In genomic region chr7:35905555-35905954, GRCh38 we compare ENCODE assay signal across 19 cellular contexts.
A peak's percentile ranks its signal among the peaks of the same experiment; 100 is the strongest.
DNase-seq lines count a peak whose midpoint lies in the region; ATAC-seq, FAIRE-seq and TF ChIP-seq lines count a peak whose summit lies in the region.
"Had no signal": no experiment of that assay in that cellular context is flagged by ENCODE, and none has a peak within 500 bp of the region (broad histone marks: within the 10 kb centered on the region; RNA-seq: fewer than 3 reads in every experiment).

No MANE protein-coding gene starts in this region.

- H2AFZ ChIP-seq in GM23248 (no peak overlapping the region), HepG2 (ENCODE audit: low read length) (no peak overlapping the region)

- in situ Hi-C loops in GM23248 (cut with MboI) (loop anchor here (10.0 kb wide), 1 partner anchor 191 kb away; no protein-coding TSS in a partner anchor), HepG2 (cut with HindIII; ENCODE audit: extremely low pct_ligation_motif_present, low pct_unique_long_range_greater_than_20kb) (loop anchor here (5.0 kb wide), 1 partner anchor 193 kb away; no protein-coding TSS in a partner anchor)

- H3K27ac ChIP-seq in GM23248 (no peak overlapping the region), RWPE2 (ENCODE audit: poor library complexity, severe bottlenecking) (peak overlapping the region; percentile 9), mesodermal cell (ENCODE audit: low read depth, low read length, severe bottlenecking) (peak overlapping the region; percentile 29), HepG2 (ENCODE audit: extremely low read length, insufficient read depth, low read length) (no peak overlapping the region)
- H3K27ac ChIP-seq: BLaER1, heart left ventricle, Peyer's patch had no signal

- intact Hi-C loops in HepG2 (cut with micrococcal nuclease; ENCODE audit: unreplicated experiment), result loop anchor here (10.0 kb wide), 2 partner anchors 281 to 481 kb away; no protein-coding TSS in a partner anchor

- peaks cover 37% of the 10 kb centered on the region for H3F3A ChIP-seq in GM23248 (ENCODE audit: insufficient read depth)

- H3K79me2 ChIP-seq in GM23248 (ENCODE audit: insufficient read depth), result peaks cover 9% of the 10 kb centered on the region; the same call in 1 of the 2 replicates
- no peaks in the 10 kb centered on the region for H3K79me2 ChIP-seq in HepG2 (ENCODE audit: insufficient read depth, low read length)

- H3K9ac ChIP-seq in GM23248 (no peak overlapping the region), HepG2 (ENCODE audit: insufficient read depth, low read depth, low read length) (no peak overlapping the region)
- H3K9ac ChIP-seq: BLaER1 had no signal

- no peak for FAIRE-seq in HepG2 (lab: Jason Lieb, UNC)

- H3K9me3 ChIP-seq in GM23248 (ENCODE audit: low read depth), result no peaks in the 10 kb centered on the region
- no peaks in the 10 kb centered on the region for H3K9me3 ChIP-seq in RWPE2 (ENCODE audit: severe bottlenecking)
- H3K9me3 ChIP-seq in mesodermal cell (ENCODE audit: control insufficient read depth, low read length), result no peaks in the 10 kb centered on the region
- H3K9me3 ChIP-seq in HepG2 (ENCODE audit: low read length), result no peaks in the 10 kb centered on the region
- H3K9me3 ChIP-seq: BLaER1, heart left ventricle, Peyer's patch had no signal

- POLR2A ChIA-PET in HepG2 (lab: Yijun Ruan, JAX), result no interaction called here

- no peak for TF ChIP-seq POLR2A in HepG2 (IDR thresholded peaks at IDR 0.05; ENCODE audit: insufficient read depth in 1 of 2, low read depth in 2 of 2, low read length in 2 of 2)

- DNase-seq in GM23248 (peak; percentile 69), RWPE2 (ENCODE audit: low spot score) (no peak), epithelial cell of esophagus (ENCODE audit: low read depth) (peak; percentile 72), HepG2 (ENCODE audit: low spot score) (no peak), NCI-H2029 treated with DMSO at 0.1 percent for 48 hours (lab: John Stamatoyannopoulos, UW) (no peak), NOMO-1 treated with DMSO at 0.1 percent for 48 hours (lab: John Stamatoyannopoulos, UW; ENCODE audit: unreplicated experiment) (no peak)
- DNase-seq: activated CD4-positive, alpha-beta T cell treated with anti-CD3 and anti-CD28 coated beads for 48 hours; activated T-cell treated with anti-CD3 and anti-CD28 coated beads, Interleukin-2, amount 50 U/mL, for 1 hour; effector memory CD4-positive, alpha-beta T cell; heart left ventricle; Karpas-422; NCI-H1694 treated with DMSO at 0.1 percent for 48 hours; NCI-H526 treated with DMSO at 0.1 percent for 48 hours; Peyer's patch; posterior cingulate gyrus; T-helper 17 cell had no signal

- CTCF ChIA-PET in HepG2 (lab: Yijun Ruan, JAX; ENCODE audit: low intra/inter-chr PET ratio, low total read pairs), result interaction anchor here (2.4 kb wide), 1 partner anchor 197 kb away, joined by 34 read pairs; no protein-coding TSS in a partner anchor

- no peak for TF ChIP-seq CTCF in RWPE2 (IDR thresholded peaks at IDR 0.05; ENCODE audit: poor library complexity, severe bottlenecking)
- no peak for TF ChIP-seq CTCF in epithelial cell of esophagus (IDR thresholded peaks at IDR 0.05; ENCODE audit: insufficient read depth, low read depth, low read length, missing control alignments)
- no peak for TF ChIP-seq CTCF in HepG2 (CRISPR knock-in tag; IDR thresholded peaks at IDR 0.05)

- H3K27me3 ChIP-seq in GM23248 (replicated peaks; ENCODE audit: insufficient read depth), result no peaks in the 10 kb centered on the region
- H3K27me3 ChIP-seq in RWPE2 (ENCODE audit: insufficient read depth, poor library complexity, severe bottlenecking), result no peaks in the 10 kb centered on the region
- H3K27me3 ChIP-seq in HepG2 (ENCODE audit: control insufficient read depth in 1 of 2, insufficient read depth in 2 of 2, low read length in 2 of 2), result no peaks in the 10 kb centered on the region
- H3K27me3 ChIP-seq: BLaER1, heart left ventricle, Peyer's patch had no signal

- WGBS in GM23248 (ENCODE audit: low coverage in 1 of 2, low lambda C conversion rate in 2 of 2, missing lambda C conversion rate in 2 of 2), 2 experiments, result 53 to 59% methylated on average over 5 of the region's 5 CpGs
- WGBS in mesodermal cell (ENCODE audit: insufficient coverage in 2 of 2), 2 experiments, result 68 to 85% methylated on average over 4 to 5 of the region's 5 CpGs
- WGBS in HepG2 (ENCODE audit: low lambda C conversion rate), result 89% methylated on average over 5 of the region's 5 CpGs

- H3K4me2 ChIP-seq in GM23248 (ENCODE audit: unreplicated experiment) (no peak overlapping the region), HepG2 (ENCODE audit: low read depth, low read length) (no peak overlapping the region)
- H3K4me2 ChIP-seq: BLaER1 had no signal

- H3K36me3 ChIP-seq in GM23248 (ENCODE audit: low read depth) (peaks cover 29% of the 10 kb centered on the region), RWPE2 (ENCODE audit: low read depth) (peaks cover 22% of the 10 kb centered on the region), mesodermal cell (ENCODE audit: control insufficient read depth, insufficient read depth, low read length) (peaks cover 37% of the 10 kb centered on the region), HepG2 (replicated peaks in 1 of 2; ENCODE audit: control insufficient read depth in 1 of 2, insufficient read depth in 2 of 2, low read length in 2 of 2) (peaks cover 0 to 17% of the 10 kb centered on the region in 2 experiments; a peak in 2 of 5 replicates)

- H3K4me3 ChIP-seq in GM23248, result no peak overlapping the region
- H3K4me3 ChIP-seq in RWPE2 (ENCODE audit: severe bottlenecking), result no peak overlapping the region
- no peak overlapping the region for H3K4me3 ChIP-seq in epithelial cell of esophagus (ENCODE audit: low read length)
- H3K4me3 ChIP-seq in mesodermal cell (ENCODE audit: extremely low read depth, insufficient read depth, low read length, poor library complexity, severe bottlenecking), result no peak overlapping the region
- H3K4me3 ChIP-seq in HepG2 (replicated peaks in 1 of 3; ENCODE audit: insufficient read depth in 1 of 3, low read depth in 2 of 3, low read length in 3 of 3), result no peak overlapping the region
- H3K4me3 ChIP-seq: BLaER1, heart left ventricle, Peyer's patch had no signal

- ATAC-seq in RWPE2 (ENCODE audit: low read depth) (peak; percentile 78), HepG2 (no peak)
- ATAC-seq in activated CD4-positive, CD25-positive, alpha-beta regulatory T cell treated with anti-CD3 and anti-CD28 coated beads, Interleukin-2, amount 50 U/mL, for 24 hours, result no peak

- no TSS peak for BruUV-seq in HepG2 (replicated peaks; lab: Mats Ljungman, UMichigan)

- H3K4me1 ChIP-seq in GM23248 (ENCODE audit: insufficient read depth) (0 out of 2 replicates have a peak, but pooled peaks cover 10% of the 10 kb centered on the region), RWPE2 (ENCODE audit: insufficient read depth, poor library complexity, severe bottlenecking) (no peaks in the 10 kb centered on the region), mesodermal cell (ENCODE audit: control insufficient read depth, insufficient read depth, low read length, poor library complexity, severe bottlenecking) (peaks cover 4% of the 10 kb centered on the region), HepG2 (ENCODE audit: insufficient read depth, low read length) (no peaks in the 10 kb centered on the region)
- H3K4me1 ChIP-seq: BLaER1, Peyer's patch had no signal

- no peaks in the 10 kb centered on the region for H4K20me1 ChIP-seq in GM23248 (ENCODE audit: insufficient read depth)
- no peaks in the 10 kb centered on the region for H4K20me1 ChIP-seq in HepG2 (ENCODE audit: insufficient read depth, low read length)

- TF ChIP-seq RAD21 in HepG2 (CRISPR knock-in tag; IDR thresholded peaks at IDR 0.05), result no peak

- no peak for TF ChIP-seq EP300 in HepG2 (IDR thresholded peaks at IDR 0.05; ENCODE audit: low read depth in 2 of 2, low read length in 2 of 2)
- TF ChIP-seq EP300 in HepG2 (CRISPR knock-in tag; IDR thresholded peaks at IDR 0.05; ENCODE audit: borderline replicate concordance), result no peak

- no peaks in the 10 kb centered on the region for H3K9me2 ChIP-seq in GM23248 (ENCODE audit: insufficient read depth)

TF ChIP-seq in HepG2, 621 proteins besides CTCF, POLR2A, EP300 and RAD21:
- no peak for TF ChIP-seq ZNF564 (CRISPR knock-in tag; IDR thresholded peaks at IDR 0.05)
- no peak for TF ChIP-seq ZNF597 (CRISPR knock-in tag; IDR thresholded peaks at IDR 0.05)

Comparison
In these comparisons a context has a peak if more than half of its experiments do, and no peak if none do; other contexts are left out.
1. DNase-seq: peak in GM23248 (single experiment) and epithelial cell of esophagus (single experiment); none in RWPE2 (single experiment), HepG2 (single experiment), NCI-H2029 treated with DMSO at 0.1 percent for 48 hours (single experiment) and NOMO-1 treated with DMSO at 0.1 percent for 48 hours (single experiment).
2. H3K27ac ChIP-seq: peak in RWPE2 (single experiment) and mesodermal cell (single experiment); none in GM23248 (single experiment) and HepG2 (single experiment).